Comparison of ENCODE assay signal across 31 cellular contexts in genomic region chr21:14594967-14595366, GRCh38. TPM values are rescaled to one million over a fixed set of nuclear protein-coding genes. Genes with fewer than 3 reads are reported as not detected.
"Had no signal": no experiment of that assay in that cellular context is flagged by ENCODE, and none has a peak within 500 bp of the region (broad histone marks: within the 10 kb centered on the region; RNA-seq: fewer than 3 reads in every experiment).

No MANE protein-coding gene starts in this region.

- H3K4me3 ChIP-seq: dorsolateral prefrontal cortex had no signal

- FAIRE-seq: astrocyte, bronchial epithelial cell, frontal cortex had no signal

- H3K36me3 ChIP-seq: brain microvascular endothelial cell, WERI-Rb-1 had no signal

- ATAC-seq: activated CD4-positive, CD25-positive, alpha-beta regulatory T cell treated with anti-CD3 and anti-CD28 coated beads, Interleukin-2, amount 50 U/mL, for 24 hours; activated CD8-positive, alpha-beta memory T cell treated with anti-CD3 and anti-CD28 coated beads, Interleukin-2, amount 10 ng/mL, durations not matched to agents 7 days and 5 days; activated CD8-positive, alpha-beta T cell treated with anti-CD3 and anti-CD28 coated beads, Interleukin-2, amount 10 ng/mL, durations not matched to agents 7 days and 5 days; activated naive CD4-positive, alpha-beta T cell treated with anti-CD3 and anti-CD28 coated beads, Interleukin-2, amount 50 U/mL, for 72 hours; esophagus mucosa; T-helper 17 cell had no signal

- H3K36me3 Mint-ChIP-seq: activated CD4-positive, alpha-beta memory T cell treated with anti-CD3 and anti-CD28 coated beads for 36 hours had no signal

- H3K27me3 Mint-ChIP-seq: activated B cell treated with CpG ODN at 0.5 μM for 24 hours; activated CD4-positive, alpha-beta memory T cell treated with anti-CD3 and anti-CD28 coated beads for 36 hours; activated CD8-positive, alpha-beta memory T cell treated with anti-CD3 and anti-CD28 coated beads, Interleukin-2, amount 10 ng/mL, durations not matched to agents 7 days and 5 days; activated naive CD4-positive, alpha-beta T cell treated with anti-CD3 and anti-CD28 coated beads, Interleukin-2, amount 10 ng/mL, durations not matched to agents 7 days and 5 days; activated naive CD8-positive, alpha-beta T cell treated with anti-CD3 and anti-CD28 coated beads, Interleukin-2, amount 10 ng/mL, durations not matched to agents 7 days and 5 days; T-helper 17 cell had no signal

- H3K27ac ChIP-seq: brain microvascular endothelial cell, dorsolateral prefrontal cortex, WERI-Rb-1 had no signal

- H3K27ac Mint-ChIP-seq: activated B cell treated with CpG ODN at 0.5 μM for 24 hours; activated CD4-positive, alpha-beta memory T cell treated with anti-CD3 and anti-CD28 coated beads for 36 hours; activated CD8-positive, alpha-beta memory T cell treated with anti-CD3 and anti-CD28 coated beads, Interleukin-2, amount 10 ng/mL, durations not matched to agents 7 days and 5 days; activated CD8-positive, alpha-beta T cell treated with anti-CD3 and anti-CD28 coated beads, Interleukin-2, amount 10 ng/mL, durations not matched to agents 7 days and 5 days; activated naive CD4-positive, alpha-beta T cell treated with anti-CD3 and anti-CD28 coated beads, Interleukin-2, amount 10 ng/mL, durations not matched to agents 7 days and 5 days; activated naive CD4-positive, alpha-beta T cell treated with anti-CD3 and anti-CD28 coated beads, Interleukin-2, amount 50 U/mL, for 72 hours; activated naive CD8-positive, alpha-beta T cell treated with anti-CD3 and anti-CD28 coated beads, Interleukin-2, amount 10 ng/mL, durations not matched to agents 7 days and 5 days; endodermal cell; T-helper 17 cell; T-helper 2 cell treated with Interferon-gamma antibody and Interleukin-4, amounts not matched to agents 5 μg/mL and 100 μg/mL, for 36 hours had no signal

- H3K27me3 ChIP-seq: brain microvascular endothelial cell, dorsolateral prefrontal cortex had no signal

- H3K4me3 Mint-ChIP-seq: activated B cell treated with CpG ODN at 0.5 μM for 24 hours; activated CD4-positive, alpha-beta memory T cell treated with anti-CD3 and anti-CD28 coated beads for 36 hours; activated CD8-positive, alpha-beta memory T cell treated with anti-CD3 and anti-CD28 coated beads, Interleukin-2, amount 10 ng/mL, durations not matched to agents 7 days and 5 days; activated CD8-positive, alpha-beta T cell treated with anti-CD3 and anti-CD28 coated beads, Interleukin-2, amount 10 ng/mL, durations not matched to agents 7 days and 5 days; activated naive CD4-positive, alpha-beta T cell treated with anti-CD3 and anti-CD28 coated beads, Interleukin-2, amount 10 ng/mL, durations not matched to agents 7 days and 5 days; activated naive CD8-positive, alpha-beta T cell treated with anti-CD3 and anti-CD28 coated beads, Interleukin-2, amount 10 ng/mL, durations not matched to agents 7 days and 5 days; endodermal cell; T-helper 17 cell; T-helper 2 cell treated with Interferon-gamma antibody and Interleukin-4, amounts not matched to agents 5 μg/mL and 100 μg/mL, for 36 hours had no signal

- DNase-seq: activated B cell treated with CpG ODN at 0.5 μM for 24 hours; activated CD4-positive, alpha-beta memory T cell treated with anti-CD3 and anti-CD28 coated beads for 36 hours; activated CD4-positive, alpha-beta T cell treated with anti-CD3 and anti-CD28 coated beads for 48 hours; activated CD4-positive, alpha-beta T cell treated with anti-CD3 and anti-CD28 coated beads, Interleukin-2, amount 50 U/mL, for 1 hour; activated CD8-positive, alpha-beta memory T cell treated with anti-CD3 and anti-CD28 coated beads, Interleukin-2, amount 10 ng/mL, durations not matched to agents 7 days and 5 days; activated CD8-positive, alpha-beta memory T cell treated with anti-CD3 and anti-CD28 coated beads, Interleukin-2, amount 50 U/mL, for 4 hours; activated CD8-positive, alpha-beta T cell treated with anti-CD3 and anti-CD28 coated beads, Interleukin-2, amount 10 ng/mL, durations not matched to agents 7 days and 5 days; activated gamma-delta T cell; activated naive CD4-positive, alpha-beta T cell; activated naive CD4-positive, alpha-beta T cell treated with anti-CD3 and anti-CD28 coated beads, Interleukin-2, amount 10 ng/mL, durations not matched to agents 7 days and 5 days; activated naive CD8-positive, alpha-beta T cell treated with anti-CD3 and anti-CD28 coated beads, Interleukin-2, amount 10 ng/mL, durations not matched to agents 7 days and 5 days; activated T-cell treated with anti-CD3 and anti-CD28 coated beads, Interleukin-2, amount 50 U/mL, for 1 hour; activated T-cell treated with anti-CD3 and anti-CD28 coated beads, Interleukin-2, amount 50 U/mL, for 48 hours; brain microvascular endothelial cell; dorsolateral prefrontal cortex; effector memory CD4-positive, alpha-beta T cell; endodermal cell; foreskin fibroblast; T-helper 1 cell; T-helper 17 cell; T1000; WERI-Rb-1 had no signal

RNA-seq across cellular contexts. Expression of gene SAMSN1, which starts 48.9 kb away (rescaled TPM):
- total RNA-seq: chondrocyte, epithelial cell of proximal tubule had no signal
